Comparison of ENCODE assay signal across 13 cellular contexts in genomic region chr6:118844915-118845314, GRCh38. TPM values are rescaled to one million over a fixed set of nuclear protein-coding genes. Genes with fewer than 3 reads are reported as not detected.
DNase-seq lines count a peak whose midpoint lies in the region; ATAC-seq lines count a peak whose summit lies in the region.
"Had no signal": no experiment of that assay in that cellular context is flagged by ENCODE, and none has a peak within 500 bp of the region (broad histone marks: within the 10 kb centered on the region; RNA-seq: fewer than 3 reads in every experiment).

No MANE protein-coding gene starts in this region.

- H3K27me3 ChIP-seq in right cardiac atrium (ENCODE audit: control insufficient read depth, insufficient read depth), result no peaks in the 10 kb centered on the region
- H3K27me3 ChIP-seq: stomach had no signal

- H3K36me3 Mint-ChIP-seq in activated T-helper 2 cell treated with anti-CD3 and anti-CD28 coated beads, Interferon-gamma antibody, Interleukin-2, Interleukin-4, amounts not matched to agents 10 μg/mL and 5 μg/mL and 100 μg/mL, durations not matched to agents 14 hours and 24 hours and 36 hours (ENCODE audit: low read depth), result peaks cover 31% of the 10 kb centered on the region

- no peaks in the 10 kb centered on the region for H3K27me3 Mint-ChIP-seq in activated T-helper 2 cell treated with anti-CD3 and anti-CD28 coated beads, Interferon-gamma antibody, Interleukin-2, Interleukin-4, amounts not matched to agents 10 μg/mL and 5 μg/mL and 100 μg/mL, durations not matched to agents 14 hours and 24 hours and 36 hours (ENCODE audit: low read depth)

- intact Hi-C loops in activated T-helper 2 cell treated with anti-CD3 and anti-CD28 coated beads, Interferon-gamma antibody, Interleukin-2, Interleukin-4, amounts not matched to agents 10 μg/mL and 5 μg/mL and 100 μg/mL, durations not matched to agents 14 hours and 24 hours and 36 hours (cut with micrococcal nuclease), result loop anchor here (1.0 to 2.0 kb wide), 5 partner anchors 25 to 208 kb away; no protein-coding TSS in a partner anchor
- intact Hi-C loops in right cardiac atrium (cut with DNase I), result no loop called here

- H3K4me1 Mint-ChIP-seq in activated T-helper 2 cell treated with anti-CD3 and anti-CD28 coated beads, Interferon-gamma antibody, Interleukin-2, Interleukin-4, amounts not matched to agents 10 μg/mL and 5 μg/mL and 100 μg/mL, durations not matched to agents 14 hours and 24 hours and 36 hours (ENCODE audit: low read depth), result peaks cover 25% of the 10 kb centered on the region

- no peaks in the 10 kb centered on the region for H3K4me1 ChIP-seq in right cardiac atrium (ENCODE audit: control insufficient read depth, insufficient read depth, low read length)
- H3K4me1 ChIP-seq: lower lobe of right lung had no signal

- no peak overlapping the region for H3K4me3 ChIP-seq in right cardiac atrium (ENCODE audit: low read length)
- H3K4me3 ChIP-seq: lower lobe of right lung, smooth muscle cell, stomach had no signal

- ATAC-seq in GM18499 (IDR thresholded peaks at IDR 0.05; ENCODE audit: insufficient read depth, unreplicated experiment) (peak; percentile 53), GM19452 (IDR thresholded peaks at IDR 0.05; ENCODE audit: unreplicated experiment) (peak; percentile 39), HG03045 (IDR thresholded peaks at IDR 0.05; ENCODE audit: unreplicated experiment) (peak; percentile 52), right cardiac atrium (no peak)
- ATAC-seq: lower lobe of right lung had no signal

- H3K27ac ChIP-seq in right cardiac atrium (ENCODE audit: low read length), result no peak overlapping the region
- H3K27ac ChIP-seq: lower lobe of right lung, stomach had no signal

- H3K9me3 ChIP-seq in right cardiac atrium (ENCODE audit: control insufficient read depth, low read length), result no peaks in the 10 kb centered on the region
- H3K9me3 ChIP-seq: lower lobe of right lung, stomach had no signal

- peak overlapping the region; percentile 20 for H3K4me3 Mint-ChIP-seq in activated T-helper 2 cell treated with anti-CD3 and anti-CD28 coated beads, Interferon-gamma antibody, Interleukin-2, Interleukin-4, amounts not matched to agents 10 μg/mL and 5 μg/mL and 100 μg/mL, durations not matched to agents 14 hours and 24 hours and 36 hours (ENCODE audit: low read depth)

- peak overlapping the region; percentile 70 for H3K27ac Mint-ChIP-seq in activated T-helper 2 cell treated with anti-CD3 and anti-CD28 coated beads, Interferon-gamma antibody, Interleukin-2, Interleukin-4, amounts not matched to agents 10 μg/mL and 5 μg/mL and 100 μg/mL, durations not matched to agents 14 hours and 24 hours and 36 hours

- no peak for DNase-seq in activated T-helper 2 cell treated with anti-CD3 and anti-CD28 coated beads, Interferon-gamma antibody, Interleukin-2, Interleukin-4, amounts not matched to agents 10 μg/mL and 5 μg/mL and 100 μg/mL, durations not matched to agents 14 hours and 24 hours and 36 hours (ENCODE audit: low spot score)
- DNase-seq in right cardiac atrium (no peak), mesenteric fat pad (ENCODE audit: low spot score) (no peak), SK-N-DZ (ENCODE audit: low spot score) (no peak)
- DNase-seq in central memory CD4-positive, alpha-beta T cell, result no peak
- DNase-seq: GOT3, lower lobe of right lung, NCI-H774, stomach had no signal

- 91% methylated on average over 3 of the region's 3 CpGs for WGBS in right cardiac atrium

- peaks cover 10% of the 10 kb centered on the region for H3K9me3 Mint-ChIP-seq in activated T-helper 2 cell treated with anti-CD3 and anti-CD28 coated beads, Interferon-gamma antibody, Interleukin-2, Interleukin-4, amounts not matched to agents 10 μg/mL and 5 μg/mL and 100 μg/mL, durations not matched to agents 14 hours and 24 hours and 36 hours

RNA-seq across cellular contexts. Expression of gene ASF1A, which starts 49.0 kb away (rescaled TPM):
- total RNA-seq in activated T-helper 2 cell treated with anti-CD3 and anti-CD28 coated beads, Interferon-gamma antibody, Interleukin-2, Interleukin-4, amounts not matched to agents 10 μg/mL and 5 μg/mL and 100 μg/mL, durations not matched to agents 14 hours and 24 hours and 36 hours, result 33.9 and 34.1 TPM in 2 replicates
- total RNA-seq in right cardiac atrium, result 10 to 100 TPM; 20.1 to 26.1 (median 22.5) TPM
- 22.5 TPM for polyA plus RNA-seq in right cardiac atrium
- total RNA-seq in mesenteric fat pad, result 11.4 TPM
- polyA plus RNA-seq in SK-N-DZ (2014; cell fraction: cytosol; rRNA removed), result 38.1 and 39.2 TPM in 2 replicates
- polyA plus RNA-seq in SK-N-DZ (2014; cell fraction: nucleus; rRNA removed), result 24.1 and 25.6 TPM in 2 replicates

Comparison
In these comparisons a context has a peak if more than half of its experiments do, and no peak if none do; other contexts are left out.
1. ATAC-seq: peak in GM18499 (single experiment), GM19452 (single experiment) and HG03045 (single experiment); none in right cardiac atrium (0 of 2).